In the genomic region with DNA sequence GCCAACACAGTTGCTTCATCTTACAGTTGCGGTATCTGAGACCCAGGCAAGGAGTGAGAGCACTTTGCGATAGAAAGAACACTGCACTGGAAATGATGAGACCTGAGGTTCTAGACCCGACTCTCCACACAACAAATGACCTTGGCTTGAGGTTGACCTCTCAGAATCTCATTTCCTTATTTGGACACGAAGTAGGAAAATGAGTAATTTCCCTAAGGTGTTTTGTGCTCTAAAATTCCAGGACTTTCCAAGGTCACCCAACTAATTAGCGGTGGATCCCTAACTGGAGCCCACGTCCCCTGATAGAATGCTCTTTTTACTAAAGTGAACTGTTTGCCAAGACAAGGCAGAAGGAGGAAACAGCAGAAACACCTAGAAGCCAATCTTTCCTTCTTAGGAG, we compare ENCODE assay signal across 25 cellular contexts. TPM values are rescaled to one million over a fixed set of nuclear protein-coding genes. Genes with fewer than 3 reads are reported as not detected.
A peak's percentile ranks its signal among the peaks of the same experiment; 100 is the strongest.
DNase-seq lines count a peak whose midpoint lies in the region; ATAC-seq and TF ChIP-seq lines count a peak whose summit lies in the region.
"Had no signal": no experiment of that assay in that cellular context is flagged by ENCODE, and none has a peak within 500 bp of the region (broad histone marks: within the 10 kb centered on the region; RNA-seq: fewer than 3 reads in every experiment).

No MANE protein-coding gene starts in this region.

- H3K4me1 Mint-ChIP-seq in HFFc6 (ENCODE audit: low read depth) (peaks cover 94% of the 10 kb centered on the region), natural killer cell (no peaks in the 10 kb centered on the region)
- H3K4me1 Mint-ChIP-seq: activated naive CD4-positive, alpha-beta T cell treated with anti-CD3 and anti-CD28 coated beads, Interleukin-2, amount 10 ng/mL, durations not matched to agents 7 days and 5 days; IgD-negative memory B cell; memory B cell; WTC11 had no signal

- peak overlapping the region; percentile 97 for H3K27ac Mint-ChIP-seq in HFFc6
- no peak overlapping the region for H3K27ac Mint-ChIP-seq in natural killer cell
- H3K27ac Mint-ChIP-seq: activated naive CD4-positive, alpha-beta T cell treated with anti-CD3 and anti-CD28 coated beads, Interleukin-2, amount 10 ng/mL, durations not matched to agents 7 days and 5 days; endodermal cell; IgD-negative memory B cell; memory B cell; WTC11 had no signal

- H3K36me3 ChIP-seq in fibroblast of lung (ENCODE audit: control insufficient read depth, insufficient read depth, low read length), result no peaks in the 10 kb centered on the region
- H3K36me3 ChIP-seq in skeletal muscle tissue (ENCODE audit: control insufficient read depth in 3 of 3, insufficient read depth in 3 of 3, low read length in 3 of 3), result no peaks in the 10 kb centered on the region
- H3K36me3 ChIP-seq: BLaER1, Peyer's patch, SJCRH30, thyroid gland had no signal

- H3K4me1 ChIP-seq in fibroblast of lung (ENCODE audit: control insufficient read depth, extremely low read depth, insufficient read depth, low read length), result peaks cover 3% of the 10 kb centered on the region
- no peaks in the 10 kb centered on the region for H3K4me1 ChIP-seq in skeletal muscle tissue (ENCODE audit: control insufficient read depth in 3 of 3, insufficient read depth in 3 of 3, low read length in 3 of 3)
- H3K4me1 ChIP-seq: BLaER1, Peyer's patch, SJCRH30, thyroid gland had no signal

- no peak overlapping the region for H3K4me2 ChIP-seq in fibroblast of lung (ENCODE audit: extremely low read depth, insufficient read depth, low read length)
- H3K4me2 ChIP-seq: BLaER1 had no signal

- TF ChIP-seq CTCF in HFFc6 (IDR thresholded peaks at IDR 0.05) (no peak), fibroblast of lung (conservative IDR thresholded peaks at IDR 0.05 in 1 of 2, IDR thresholded peaks at IDR 0.05 in 1 of 2; ENCODE audit: low read depth in 1 of 2, low read length in 2 of 2) (no peak), natural killer cell (IDR thresholded peaks at IDR 0.05) (no peak)

- H2AFZ ChIP-seq in fibroblast of lung (ENCODE audit: low read length), result no peak overlapping the region

- WGBS in adipose tissue, 3 donors, result 70 to 76% (median 75%) methylated on average over 6 of the region's 6 CpGs

- H3K36me3 Mint-ChIP-seq in HFFc6 (ENCODE audit: low read depth) (no peaks in the 10 kb centered on the region), natural killer cell (no peaks in the 10 kb centered on the region)
- H3K36me3 Mint-ChIP-seq: activated naive CD4-positive, alpha-beta T cell treated with anti-CD3 and anti-CD28 coated beads, Interleukin-2, amount 10 ng/mL, durations not matched to agents 7 days and 5 days; IgD-negative memory B cell; memory B cell; WTC11 had no signal

- no peak overlapping the region for H3K4me3 ChIP-seq in fibroblast of lung (replicated peaks in 1 of 4; ENCODE audit: control extremely low read depth in 1 of 4, insufficient read depth in 1 of 4, low read depth in 3 of 4, low read length in 4 of 4)
- H3K4me3 ChIP-seq in skeletal muscle tissue (ENCODE audit: low read length in 3 of 3), result no peak overlapping the region
- H3K4me3 ChIP-seq: BLaER1, Peyer's patch, SJCRH30, thyroid gland had no signal

- H3K79me2 ChIP-seq in fibroblast of lung (ENCODE audit: control insufficient read depth, insufficient read depth, low read length), result no peaks in the 10 kb centered on the region

- H3K9me3 Mint-ChIP-seq in HFFc6 (no peaks in the 10 kb centered on the region), natural killer cell (peaks cover 0 to 2% of the 10 kb centered on the region in 2 donors)
- H3K9me3 Mint-ChIP-seq: activated naive CD4-positive, alpha-beta T cell treated with anti-CD3 and anti-CD28 coated beads, Interleukin-2, amount 10 ng/mL, durations not matched to agents 7 days and 5 days; endodermal cell; memory B cell; WTC11 had no signal

- H3K27ac ChIP-seq in adipose tissue (ENCODE audit: low read depth, low read length) (peak overlapping the region; percentile 62), fibroblast of lung (ENCODE audit: insufficient read depth, low read length) (peak overlapping the region; percentile 72), skeletal muscle tissue (ENCODE audit: low read depth, low read length) (peak overlapping the region; percentile 38)
- H3K27ac ChIP-seq: BLaER1, Peyer's patch, SJCRH30 had no signal

- DNase-seq in HFFc6 (no peak), fibroblast of lung (ENCODE audit: low read depth in 2 of 2) (no peak), ecto neural progenitor cell (ENCODE audit: low spot score) (no peak), natural killer cell (no peak), cerebellar cortex (ENCODE audit: low spot score) (no peak)
- DNase-seq: activated naive CD4-positive, alpha-beta T cell treated with anti-CD3 and anti-CD28 coated beads, Interleukin-2, amount 10 ng/mL, durations not matched to agents 7 days and 5 days; amygdala; cortex of kidney; DMS53; endodermal cell; H7; head of caudate nucleus; NCI-H2029 treated with DMSO at 0.1 percent for 48 hours; NCI-H226; NCI-H69; Peyer's patch; SJCRH30; stimulated activated naive CD4-positive, alpha-beta T cell treated with Interleukin-2 at 50 U/mL for 16 hours; thyroid gland had no signal

- H3K27me3 Mint-ChIP-seq in HFFc6 (ENCODE audit: insufficient read depth) (no peaks in the 10 kb centered on the region), natural killer cell (ENCODE audit: low read depth in 2 of 2) (peaks cover 4 to 29% of the 10 kb centered on the region in 2 donors)

- no peak for ATAC-seq in natural killer cell
- ATAC-seq: WTC11 had no signal

- H3K9me3 ChIP-seq in fibroblast of lung (ENCODE audit: control insufficient read depth, insufficient read depth, low read depth, low read length), result no peaks in the 10 kb centered on the region
- H3K9me3 ChIP-seq in skeletal muscle tissue (ENCODE audit: control insufficient read depth in 3 of 3, low read length in 3 of 3), result no peaks in the 10 kb centered on the region
- H3K9me3 ChIP-seq: BLaER1, Peyer's patch, SJCRH30, thyroid gland had no signal

- no peaks in the 10 kb centered on the region for H3K27me3 ChIP-seq in fibroblast of lung (ENCODE audit: control insufficient read depth, insufficient read depth, low read length)
- no peaks in the 10 kb centered on the region for H3K27me3 ChIP-seq in skeletal muscle tissue (ENCODE audit: control insufficient read depth in 3 of 3, insufficient read depth in 3 of 3, low read length in 3 of 3)
- H3K27me3 ChIP-seq: BLaER1, Peyer's patch, SJCRH30, thyroid gland had no signal

- H3K4me3 Mint-ChIP-seq in HFFc6 (peak overlapping the region; percentile 60; the same call in 1 of the 2 replicates), natural killer cell (no peak overlapping the region)
- H3K4me3 Mint-ChIP-seq: activated naive CD4-positive, alpha-beta T cell treated with anti-CD3 and anti-CD28 coated beads, Interleukin-2, amount 10 ng/mL, durations not matched to agents 7 days and 5 days; endodermal cell; IgD-negative memory B cell; memory B cell; WTC11 had no signal

- H4K20me1 ChIP-seq in fibroblast of lung (ENCODE audit: control insufficient read depth, extremely low read depth, insufficient read depth, low read length), result no peaks in the 10 kb centered on the region
- H4K20me1 ChIP-seq: BLaER1 had no signal

- intact Hi-C loops in natural killer cell (cut with micrococcal nuclease), result no loop called here

- no peak overlapping the region for H3K9ac ChIP-seq in fibroblast of lung (ENCODE audit: insufficient read depth, low read length)
- H3K9ac ChIP-seq in skeletal muscle tissue (ENCODE audit: low read depth in 1 of 3, low read length in 3 of 3), result no peak overlapping the region
- H3K9ac ChIP-seq: BLaER1 had no signal

RNA-seq across cellular contexts. Expression of a gene that starts 26.7 kb away (rescaled TPM):
- total RNA-seq in HFFc6 (2021; fragmentation: NEBNext Ultra II Directional; extraction: Animal tissue kit (Norgen Biotek cat#: 25700)), result 100 to 1,000 TPM; 584 to 754 (median 609) TPM
- polyA plus RNA-seq in adipose tissue, result 10 to 100 TPM; 11.6 to 85.4 (median 55.2) TPM
- total RNA-seq in fibroblast of lung, result 260 and 446 TPM in 2 replicates
- polyA plus RNA-seq in fibroblast of lung, result 243 and 368 TPM in 2 replicates
- 144 and 241 TPM in 2 replicates for polyA plus RNA-seq in fibroblast of lung (2012)
- polyA minus RNA-seq in fibroblast of lung (ENCODE audit: low replicate concordance), result 316 and 342 TPM in 2 replicates
- total RNA-seq in skeletal muscle tissue, result 439 TPM
- total RNA-seq in natural killer cell, result under 1 TPM; 0.33 to 0.54 (median 0.33) TPM
- polyA plus RNA-seq: IgD-negative memory B cell had no signal

Comparison
In these comparisons a context has a peak if more than half of its experiments do, and no peak if none do; other contexts are left out.
1. RNA of a gene that starts 26.7 kb away (total RNA-seq): 584 to 754 TPM in HFFc6, 260 to 446 TPM in fibroblast of lung and 439 TPM in skeletal muscle tissue (single experiment); 0.33 to 0.54 TPM in natural killer cell; every median in the first group is over 100 times any median in the second.
2. Peak in every context shown above with its lines, with median percentiles within 50 percentile points of each other: H3K27ac ChIP-seq.